In genomic region chr14:50530794-50531193, GRCh38 we compare ENCODE assay signal across 9 cellular contexts. TPM values are rescaled to one million over a fixed set of nuclear protein-coding genes. Genes with fewer than 3 reads are reported as not detected.
DNase-seq lines count a peak whose midpoint lies in the region; ATAC-seq, FAIRE-seq and TF ChIP-seq lines count a peak whose summit lies in the region.
"Had no signal": no experiment of that assay in that cellular context is flagged by ENCODE, and none has a peak within 500 bp of the region (broad histone marks: within the 10 kb centered on the region; RNA-seq: fewer than 3 reads in every experiment).

No MANE protein-coding gene starts in this region.

- TF ChIP-seq POLR2A in endothelial cell of umbilical vein (IDR thresholded peaks at IDR 0.05; ENCODE audit: low read depth, low read length) = no peak

- ATAC-seq in GM21528 (IDR thresholded peaks at IDR 0.05; ENCODE audit: low FRiP score, unreplicated experiment) = no peak
- ATAC-seq in GM21717 (IDR thresholded peaks at IDR 0.05; ENCODE audit: unreplicated experiment) = no peak

- H3K36me3 ChIP-seq in endothelial cell of umbilical vein (ENCODE audit: control insufficient read depth in 2 of 2, extremely low read depth in 1 of 2, insufficient read depth in 2 of 2, low read length in 2 of 2) = no peaks in the 10 kb centered on the region
- H3K36me3 ChIP-seq in parathyroid adenoma (ENCODE audit: control insufficient read depth, insufficient read depth, low read length) = no peaks in the 10 kb centered on the region

- H3K4me2 ChIP-seq in endothelial cell of umbilical vein (ENCODE audit: insufficient read depth, low read length) (peak overlapping the region; percentile 98), parathyroid adenoma (ENCODE audit: low read length) (peak overlapping the region; percentile 83)

- TF ChIP-seq CTCF in endothelial cell of umbilical vein (IDR thresholded peaks at IDR 0.05; ENCODE audit: extremely low read depth in 1 of 2, insufficient read depth in 1 of 2, low read depth in 1 of 2, low read length in 2 of 2) (no peak), parathyroid adenoma (IDR thresholded peaks at IDR 0.05) (no peak)

- no peaks in the 10 kb centered on the region for H4K20me1 ChIP-seq in endothelial cell of umbilical vein (replicated peaks; ENCODE audit: control insufficient read depth, extremely low read depth, insufficient read depth, low read length)

- CTCF ChIA-PET in endothelial cell of umbilical vein (lab: Charles Lee) = interaction anchor here (1.7 to 2.8 kb wide), 3 partner anchors 208 to 213 kb away, joined by 4 to 44 read pairs (median 28); no protein-coding TSS in a partner anchor

- no TSS peak for BruUV-seq in endothelial cell of umbilical vein (replicated peaks; lab: Mats Ljungman, UMichigan)

- H3K27ac ChIP-seq in endothelial cell of umbilical vein (ENCODE audit: insufficient read depth, low read depth, low read length) (peak overlapping the region; percentile 82), parathyroid adenoma (no peak overlapping the region)

- H3K4me3 ChIP-seq in endothelial cell of umbilical vein (replicated peaks in 1 of 3; ENCODE audit: insufficient read depth in 1 of 3, low read depth in 1 of 3, low read length in 3 of 3) = peak overlapping the region; percentile 90 to 98 (median 97)
- H3K4me3 ChIP-seq in parathyroid adenoma (ENCODE audit: low read depth, low read length) = peak overlapping the region; percentile 81

- peaks cover 38% of the 10 kb centered on the region for H3K4me1 ChIP-seq in endothelial cell of umbilical vein (ENCODE audit: control insufficient read depth, extremely low read depth, insufficient read depth, low read length)
- H3K4me1 ChIP-seq in parathyroid adenoma = peaks cover 6% of the 10 kb centered on the region

- no peaks in the 10 kb centered on the region for H3K9me1 ChIP-seq in endothelial cell of umbilical vein (replicated peaks; ENCODE audit: control insufficient read depth, extremely low read depth, insufficient read depth, low read length)

- intact Hi-C loops in endothelial cell of umbilical vein (cut with micrococcal nuclease) = loop anchor here (2.0 to 5.0 kb wide), 3 partner anchors 88 to 763 kb away; partner anchors contain the start of gene KLHDC2

- FAIRE-seq in endothelial cell of umbilical vein (lab: Jason Lieb, UNC) = peak; percentile 65

- no peaks in the 10 kb centered on the region for H3K9me3 ChIP-seq in endothelial cell of umbilical vein (replicated peaks; ENCODE audit: control insufficient read depth, insufficient read depth, low read length)
- H3K9me3 ChIP-seq in parathyroid adenoma (ENCODE audit: control insufficient read depth, low read length) = no peaks in the 10 kb centered on the region

- H3K27me3 ChIP-seq in endothelial cell of umbilical vein (ENCODE audit: control insufficient read depth in 2 of 2, insufficient read depth in 2 of 2, low read length in 2 of 2) (no peaks in the 10 kb centered on the region), parathyroid adenoma (ENCODE audit: control insufficient read depth, insufficient read depth, low read length) (no peaks in the 10 kb centered on the region)

- H3K79me2 ChIP-seq in endothelial cell of umbilical vein (ENCODE audit: control insufficient read depth, insufficient read depth, low read length) (peaks cover 64% of the 10 kb centered on the region), parathyroid adenoma (peaks cover 58% of the 10 kb centered on the region)

- POLR2A ChIA-PET in endothelial cell of umbilical vein (lab: Charles Lee) = no interaction called here

- dilution Hi-C loops in endothelial cell of umbilical vein (cut with MboI; ENCODE audit: extremely low pct_ligation_motif_present, low sequenced_read_pairs) = no loop called here

- peak; percentile 7 for DNase-seq in EH (ENCODE audit: low read depth)
- peak; percentile 35 for DNase-seq in NCI-H69 (lab: John Stamatoyannopoulos, UW)
- no peak for DNase-seq in endothelial cell of umbilical vein (ENCODE audit: low read depth, low spot score)
- DNase-seq in NCI-H524 treated with DMSO at 0.1 percent for 48 hours (lab: John Stamatoyannopoulos, UW) = no peak
- no peak for DNase-seq in NCI-H128 (lab: John Stamatoyannopoulos, UW; ENCODE audit: unreplicated experiment)
- DNase-seq: activated CD4-positive, CD25-positive, alpha-beta regulatory T cell had no signal

- H3K9ac ChIP-seq in endothelial cell of umbilical vein (replicated peaks; ENCODE audit: extremely low read depth, insufficient read depth, low read length) = peak overlapping the region; percentile 89
- no peak overlapping the region for H3K9ac ChIP-seq in parathyroid adenoma

- H2AFZ ChIP-seq in endothelial cell of umbilical vein (ENCODE audit: low read depth, low read length) (no peak overlapping the region), parathyroid adenoma (no peak overlapping the region)

TF ChIP-seq in endothelial cell of umbilical vein, 7 proteins besides CTCF, POLR2A, EP300 and RAD21:
- TF ChIP-seq GATA2 (IDR thresholded peaks at IDR 0.05; ENCODE audit: insufficient read depth, insufficient read length, low read depth, low read length) = no peak
- TF ChIP-seq JUN (IDR thresholded peaks at IDR 0.05; ENCODE audit: borderline replicate concordance, insufficient read depth, insufficient read length, low read depth) = no peak

RNA-seq across cellular contexts. Expression of gene MAP4K5, which starts 1.6 kb away (rescaled TPM):
- total RNA-seq in endothelial cell of umbilical vein = 60.1 and 73.7 TPM in 2 replicates
- polyA plus RNA-seq in endothelial cell of umbilical vein = 13.8 and 17.4 TPM in 2 replicates
- 11.8 and 13.9 TPM in 2 replicates for polyA plus RNA-seq in endothelial cell of umbilical vein (2011; cell fraction: cytosol; rRNA removed)
- polyA plus RNA-seq in endothelial cell of umbilical vein (2011; cell fraction: nucleus; rRNA removed) = 42.1 and 50.3 TPM in 2 replicates
- polyA plus RNA-seq in endothelial cell of umbilical vein (2012) = 34.0 and 38.5 TPM in 2 replicates
- polyA minus RNA-seq in endothelial cell of umbilical vein = 15.6 and 18.1 TPM in 2 replicates
- polyA minus RNA-seq in endothelial cell of umbilical vein (2011; cell fraction: cytosol; rRNA and poly(A)+ RNA removed) = 11.3 TPM
- polyA minus RNA-seq in endothelial cell of umbilical vein (2011; cell fraction: nucleus; rRNA and poly(A)+ RNA removed) = 92.9 and 102 TPM in 2 replicates

RNA-seq across cellular contexts. Expression of gene ATL1, which starts 29.2 kb away (rescaled TPM):
- total RNA-seq in endothelial cell of umbilical vein = 2.8 and 5.1 TPM in 2 replicates
- 1.1 and 1.4 TPM in 2 replicates for polyA plus RNA-seq in endothelial cell of umbilical vein
- 1.5 TPM in 2 replicates for polyA plus RNA-seq in endothelial cell of umbilical vein (2011; cell fraction: cytosol; rRNA removed)
- 0.91 and 1.0 TPM in 2 replicates for polyA plus RNA-seq in endothelial cell of umbilical vein (2011; cell fraction: nucleus; rRNA removed)
- polyA plus RNA-seq in endothelial cell of umbilical vein (2012) = 2.3 TPM in 2 replicates
- polyA minus RNA-seq in endothelial cell of umbilical vein = 6.8 and 8.7 TPM in 2 replicates
- not detected for polyA minus RNA-seq in endothelial cell of umbilical vein (2011; cell fraction: cytosol; rRNA and poly(A)+ RNA removed)
- 1.3 and 1.7 TPM in 2 replicates for polyA minus RNA-seq in endothelial cell of umbilical vein (2011; cell fraction: nucleus; rRNA and poly(A)+ RNA removed)

Comparison
In these comparisons a context has a peak if more than half of its experiments do, and no peak if none do; other contexts are left out.
1. DNase-seq: peak in EH (single experiment) and NCI-H69 (single experiment); none in endothelial cell of umbilical vein (single experiment), NCI-H524 treated with DMSO at 0.1 percent for 48 hours (single experiment) and NCI-H128 (single experiment).